24 cellular contexts compared by ENCODE assay signal in genomic region chr5:150402226-150402773, GRCh38. TPM values are rescaled to one million over a fixed set of nuclear protein-coding genes. Genes with fewer than 3 reads are reported as not detected.
DNase-seq lines count a peak whose midpoint lies in the region; ATAC-seq and TF ChIP-seq lines count a peak whose summit lies in the region.
"Had no signal": no experiment of that assay in that cellular context is flagged by ENCODE, and none has a peak within 500 bp of the region (broad histone marks: within the 10 kb centered on the region; RNA-seq: fewer than 3 reads in every experiment).

No MANE protein-coding gene starts in this region.

- no peaks in the 10 kb centered on the region for H3K9me2 ChIP-seq in Karpas-422 (replicated peaks; ENCODE audit: insufficient read depth, low read length)

- H3K4me3 ChIP-seq in left ventricle myocardium inferior (no peak overlapping the region), Karpas-422 (ENCODE audit: low read length) (no peak overlapping the region), dorsolateral prefrontal cortex (no peak overlapping the region)
- H3K4me3 ChIP-seq: esophagus muscularis mucosa, gastroesophageal sphincter, neural progenitor cell, skin epidermis had no signal

- intact Hi-C loops in left ventricle myocardium superior (cut with micrococcal nuclease), result no loop called here
- intact Hi-C loops in left ventricle myocardium inferior (cut with micrococcal nuclease), result no loop called here
- intact Hi-C loops in dorsolateral prefrontal cortex (cut with DNase I), result no loop called here

- H3K27me3 ChIP-seq in left ventricle myocardium inferior (ENCODE audit: low read depth), result no peaks in the 10 kb centered on the region
- H3K27me3 ChIP-seq in Karpas-422 (ENCODE audit: low read length), result no peaks in the 10 kb centered on the region
- H3K27me3 ChIP-seq in dorsolateral prefrontal cortex, result no peaks in the 10 kb centered on the region
- H3K27me3 ChIP-seq: esophagus muscularis mucosa, gastroesophageal sphincter, neural progenitor cell had no signal

- ATAC-seq in left ventricle myocardium superior, result no peak
- ATAC-seq: CD8-positive, alpha-beta T cell; gastroesophageal sphincter; Right ventricle myocardium inferior had no signal

- no peak overlapping the region for H2AFZ ChIP-seq in Karpas-422 (ENCODE audit: low read length)
- H2AFZ ChIP-seq: neural progenitor cell had no signal

- H4K20me1 ChIP-seq in Karpas-422 (ENCODE audit: insufficient read depth, low read depth, low read length), result peaks cover 36% of the 10 kb centered on the region; the same call in 1 of the 2 replicates

- H3K27ac ChIP-seq in left ventricle myocardium inferior (replicated peaks) (no peak overlapping the region), Karpas-422 (ENCODE audit: low read length) (peak overlapping the region; percentile 74), dorsolateral prefrontal cortex (peak overlapping the region in 48 of 59 donors; percentile 7 to 89 (median 75))
- H3K27ac ChIP-seq: esophagus muscularis mucosa, gastroesophageal sphincter, neural progenitor cell, skin epidermis had no signal

- no peak overlapping the region for H3K4me2 ChIP-seq in Karpas-422 (ENCODE audit: low read depth, low read length, poor library complexity, severe bottlenecking)
- H3K4me2 ChIP-seq: neural progenitor cell had no signal

- H3K9me3 ChIP-seq in left ventricle myocardium inferior (replicated peaks), result no peaks in the 10 kb centered on the region
- H3K9me3 ChIP-seq in Karpas-422 (ENCODE audit: low read length), result no peaks in the 10 kb centered on the region
- H3K9me3 ChIP-seq: esophagus muscularis mucosa, gastroesophageal sphincter had no signal

- peaks cover 52% of the 10 kb centered on the region for H3K36me3 ChIP-seq in left ventricle myocardium inferior
- H3K36me3 ChIP-seq in Karpas-422 (ENCODE audit: insufficient read depth, low read length), result peaks cover 49% of the 10 kb centered on the region
- H3K36me3 ChIP-seq: neural progenitor cell had no signal

- peak; percentile 12 for DNase-seq in left ventricle myocardium superior
- no peak for DNase-seq in left ventricle myocardium inferior
- DNase-seq in Karpas-422, result no peak
- DNase-seq in dorsolateral prefrontal cortex, result no peak
- DNase-seq in activated naive CD4-positive, alpha-beta T cell (lab: John Stamatoyannopoulos, UW), result no peak
- DNase-seq in cerebellar nuclear complex (lab: John Stamatoyannopoulos, UW), result no peak
- no peak for DNase-seq in DMS153 (lab: John Stamatoyannopoulos, UW)
- DNase-seq in NCI-H2081 (lab: John Stamatoyannopoulos, UW), result no peak
- DNase-seq: ACHN; activated CD4-positive, alpha-beta T cell treated with anti-CD3 and anti-CD28 coated beads, Interleukin-2, amount 50 U/mL, for 1 hour; activated T-cell treated with anti-CD3 and anti-CD28 coated beads, Interleukin-2, amount 50 U/mL, for 48 hours; CD8-positive, alpha-beta T cell; DND-41; H9; midbrain; NCI-H1417; NCI-H524 treated with DMSO at 0.1 percent for 48 hours; stimulated activated CD4-positive, alpha-beta T cell treated with anti-CD3 and anti-CD28 coated beads, Interleukin-4, amount 100 ng/mL, for 1 hour; substantia nigra had no signal

- H3K4me1 ChIP-seq in left ventricle myocardium inferior (peaks cover 15% of the 10 kb centered on the region), Karpas-422 (ENCODE audit: low read length) (peaks cover 65% of the 10 kb centered on the region)
- H3K4me1 ChIP-seq: gastroesophageal sphincter, neural progenitor cell had no signal

- TF ChIP-seq CTCF in left ventricle myocardium inferior (IDR thresholded peaks at IDR 0.05; ENCODE audit: borderline replicate concordance), result no peak
- TF ChIP-seq CTCF in dorsolateral prefrontal cortex (IDR thresholded peaks at IDR 0.05 in 54 of 56, conservative IDR thresholded peaks at IDR 0.05 in 2 of 56; ENCODE audit: low read depth in 1 of 56, partially characterized antibody in 56 of 56), result no peak

- H3K79me2 ChIP-seq in Karpas-422 (ENCODE audit: low read length), result no peaks in the 10 kb centered on the region

- no peak overlapping the region for H3K9ac ChIP-seq in Karpas-422 (ENCODE audit: low read length)
- H3K9ac ChIP-seq: neural progenitor cell had no signal

RNA-seq across cellular contexts. Expression of gene CD74, which starts 10.4 kb away (rescaled TPM):
- total RNA-seq in left ventricle myocardium superior (341 TPM), left ventricle myocardium inferior (251 TPM), dorsolateral prefrontal cortex (100 to 1,000 TPM in 114 of 120 experiments, 10 to 100 TPM in 6; 51.8 to 687 (median 224) TPM)
- 5,756 and 8,933 TPM in 2 replicates for total RNA-seq in Karpas-422 (2014; rRNA removed; shearing (Covaris generic); ENCODE audit: low replicate concordance)

RNA-seq across cellular contexts. Expression of gene TCOF1, which starts 44.8 kb away (rescaled TPM):
- total RNA-seq in left ventricle myocardium superior (21.0 TPM), left ventricle myocardium inferior (19.3 TPM), dorsolateral prefrontal cortex (10 to 100 TPM; 26.4 to 51.1 (median 35.9) TPM)
- 23.0 and 42.6 TPM in 2 replicates for total RNA-seq in Karpas-422 (2014; rRNA removed; shearing (Covaris generic); ENCODE audit: low replicate concordance)

RNA-seq across cellular contexts. Expression of gene RPS14, which starts 47.2 kb away (rescaled TPM):
- total RNA-seq in left ventricle myocardium superior (1,255 TPM), left ventricle myocardium inferior (1,202 TPM), dorsolateral prefrontal cortex (100 to 1,000 TPM; 441 to 866 (median 635) TPM)
- 3,040 and 3,750 TPM in 2 replicates for total RNA-seq in Karpas-422 (2014; rRNA removed; shearing (Covaris generic); ENCODE audit: low replicate concordance)
